15 cellular contexts compared by ENCODE assay signal in the genomic region with DNA sequence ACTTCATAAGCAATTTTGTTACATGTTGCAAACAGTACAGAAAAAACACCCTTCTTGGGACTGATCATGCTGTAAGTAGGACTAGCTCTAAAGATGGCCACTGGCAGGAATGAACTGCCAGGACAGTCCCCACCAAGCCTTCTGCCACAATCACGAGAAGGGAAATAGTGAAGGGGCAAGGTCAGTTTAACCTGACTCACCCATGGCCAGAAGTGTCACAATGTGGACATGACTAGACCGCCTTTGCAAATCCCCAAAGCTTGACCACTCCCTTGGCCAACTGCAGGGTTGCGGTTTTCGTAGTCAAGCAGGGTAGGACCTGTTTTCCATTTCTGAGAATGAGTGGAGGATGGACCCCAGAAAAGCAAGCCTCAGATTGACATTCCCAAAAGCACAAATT. TPM values are rescaled to one million over a fixed set of nuclear protein-coding genes. Genes with fewer than 3 reads are reported as not detected.
DNase-seq lines count a peak whose midpoint lies in the region; ATAC-seq and TF ChIP-seq lines count a peak whose summit lies in the region.
"Had no signal": no experiment of that assay in that cellular context is flagged by ENCODE, and none has a peak within 500 bp of the region (broad histone marks: within the 10 kb centered on the region; RNA-seq: fewer than 3 reads in every experiment).

No MANE protein-coding gene starts in this region.

- H3K4me3 ChIP-seq in lower lobe of right lung (no peak overlapping the region), aorta (ENCODE audit: low read length in 2 of 2) (no peak overlapping the region)

- H3K4me1 ChIP-seq in lower lobe of right lung: peaks cover 21% of the 10 kb centered on the region
- H3K4me1 ChIP-seq in aorta (ENCODE audit: control insufficient read depth in 1 of 2, insufficient read depth in 2 of 2, low read length in 2 of 2): no peaks in the 10 kb centered on the region

- H3K27me3 Mint-ChIP-seq in WTC11 (ENCODE audit: low read depth): no peaks in the 10 kb centered on the region
- H3K27me3 Mint-ChIP-seq: CD4-positive, CD25-positive, alpha-beta regulatory T cell had no signal

- DNase-seq in Right ventricle myocardium superior (no peak), left cardiac atrium (no peak), WTC11 (ENCODE audit: low spot score) (no peak), lower lobe of right lung (peak; percentile 75), aorta (no peak), SIG-M5 treated with dmso at 0.1 percent for 504 hours (lab: John Stamatoyannopoulos, UW; ENCODE audit: unreplicated experiment) (no peak), NAMALWA (ENCODE audit: low spot score) (no peak)
- no peak for DNase-seq in stimulated activated CD4-positive, alpha-beta T cell treated with anti-CD3 and anti-CD28 coated beads, Interleukin-4, amount 100 ng/mL, for 4 hours
- DNase-seq: Calu3; CD4-positive, CD25-positive, alpha-beta regulatory T cell; DMS79 treated with DMSO at 0.1 percent for 48 hours; NCI-H1105 treated with DMSO at 0.1 percent for 48 hours; NCI-H187; NCI-H774 had no signal

- TF ChIP-seq CTCF in WTC11 (IDR thresholded peaks at IDR 0.05) (no peak), lower lobe of right lung (IDR thresholded peaks at IDR 0.05) (no peak)

- intact Hi-C loops in Right ventricle myocardium superior (cut with DNase I): no loop called here
- intact Hi-C loops in left cardiac atrium (cut with DNase I): no loop called here
- intact Hi-C loops in lower lobe of right lung (cut with DNase I): no loop called here
- intact Hi-C loops in aorta (cut with DNase I): no loop called here

- peaks cover 5% of the 10 kb centered on the region for H3K4me1 Mint-ChIP-seq in WTC11

- H3K27ac Mint-ChIP-seq in WTC11: 0 out of 2 replicates have a peak overlapping the region, but pooled peaks have one; percentile 72

- no peaks in the 10 kb centered on the region for H3K9me3 Mint-ChIP-seq in WTC11
- H3K9me3 Mint-ChIP-seq: CD4-positive, CD25-positive, alpha-beta regulatory T cell had no signal

- peaks cover 21% of the 10 kb centered on the region for H3K36me3 Mint-ChIP-seq in WTC11

- H3K36me3 ChIP-seq in lower lobe of right lung (peaks cover 17% of the 10 kb centered on the region), aorta (ENCODE audit: control insufficient read depth in 1 of 2, insufficient read depth in 2 of 2, low read length in 1 of 2) (peaks cover 0 to 3% of the 10 kb centered on the region in 2 donors)

- H3K4me3 Mint-ChIP-seq in WTC11: no peak overlapping the region
- H3K4me3 Mint-ChIP-seq: CD4-positive, CD25-positive, alpha-beta regulatory T cell had no signal

- H3K9me3 ChIP-seq in lower lobe of right lung: no peaks in the 10 kb centered on the region
- H3K9me3 ChIP-seq in aorta (ENCODE audit: control insufficient read depth, low read length): no peaks in the 10 kb centered on the region

- ATAC-seq in Right ventricle myocardium superior (ENCODE audit: poor library complexity): peak; percentile 11
- no peak for ATAC-seq in left cardiac atrium
- ATAC-seq in WTC11: no peak
- ATAC-seq in lower lobe of right lung: peak; percentile 63 to 81
- ATAC-seq in aorta (ENCODE audit: low FRiP score): peak; percentile 9
- ATAC-seq: HCT116 had no signal

- H3K27me3 ChIP-seq in lower lobe of right lung (ENCODE audit: low read depth): no peaks in the 10 kb centered on the region
- no peaks in the 10 kb centered on the region for H3K27me3 ChIP-seq in aorta (ENCODE audit: control insufficient read depth in 1 of 2, insufficient read depth in 2 of 2, low read length in 1 of 2)

- CTCF ChIA-PET in WTC11 (lab: Charles Lee): interaction anchor here (1.2 kb wide), 1 partner anchor 22 kb away, joined by 3 read pairs; no protein-coding TSS in a partner anchor

- H3K27ac ChIP-seq in lower lobe of right lung (peak overlapping the region; percentile 67), aorta (ENCODE audit: low read depth in 1 of 2, low read length in 2 of 2) (no peak overlapping the region)

- 90 to 93% methylated on average over 4 of the region's 4 CpGs for WGBS in aorta, 2 donors

- POLR2A ChIA-PET in WTC11 (lab: Charles Lee): no interaction called here

TF ChIP-seq in WTC11, 78 proteins besides CTCF, POLR2A, EP300 and RAD21:
- TF ChIP-seq JUN (CRISPR knock-in tag; IDR thresholded peaks at IDR 0.05) (no peak), RORB (CRISPR knock-in tag; IDR thresholded peaks at IDR 0.05) (no peak), FOXJ3 (CRISPR knock-in tag; IDR thresholded peaks at IDR 0.05; ENCODE audit: borderline replicate concordance) (no peak), ZBTB21 (CRISPR knock-in tag; IDR thresholded peaks at IDR 0.05; ENCODE audit: borderline replicate concordance) (no peak), MYBL2 (CRISPR knock-in tag; IDR thresholded peaks at IDR 0.05) (no peak), ZNF263 (CRISPR knock-in tag; IDR thresholded peaks at IDR 0.05; ENCODE audit: low read depth) (no peak), ZNF232 (CRISPR knock-in tag; IDR thresholded peaks at IDR 0.05) (no peak), CREM (CRISPR knock-in tag; IDR thresholded peaks at IDR 0.05) (no peak), NR2C2 (CRISPR knock-in tag; IDR thresholded peaks at IDR 0.05) (no peak)
- TF ChIP-seq, protein P1, sequence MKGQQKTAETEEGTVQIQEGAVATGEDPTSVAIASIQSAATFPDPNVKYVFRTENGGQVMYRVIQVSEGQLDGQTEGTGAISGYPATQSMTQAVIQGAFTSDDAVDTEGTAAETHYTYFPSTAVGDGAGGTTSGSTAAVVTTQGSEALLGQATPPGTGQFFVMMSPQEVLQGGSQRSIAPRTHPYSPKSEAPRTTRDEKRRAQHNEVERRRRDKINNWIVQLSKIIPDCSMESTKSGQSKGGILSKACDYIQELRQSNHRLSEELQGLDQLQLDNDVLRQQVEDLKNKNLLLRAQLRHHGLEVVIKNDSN (CRISPR knock-in tag; IDR thresholded peaks at IDR 0.05): no peak
- TF ChIP-seq, protein P2, sequence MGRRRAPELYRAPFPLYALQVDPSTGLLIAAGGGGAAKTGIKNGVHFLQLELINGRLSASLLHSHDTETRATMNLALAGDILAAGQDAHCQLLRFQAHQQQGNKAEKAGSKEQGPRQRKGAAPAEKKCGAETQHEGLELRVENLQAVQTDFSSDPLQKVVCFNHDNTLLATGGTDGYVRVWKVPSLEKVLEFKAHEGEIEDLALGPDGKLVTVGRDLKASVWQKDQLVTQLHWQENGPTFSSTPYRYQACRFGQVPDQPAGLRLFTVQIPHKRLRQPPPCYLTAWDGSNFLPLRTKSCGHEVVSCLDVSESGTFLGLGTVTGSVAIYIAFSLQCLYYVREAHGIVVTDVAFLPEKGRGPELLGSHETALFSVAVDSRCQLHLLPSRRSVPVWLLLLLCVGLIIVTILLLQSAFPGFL (CRISPR knock-in tag; IDR thresholded peaks at IDR 0.05; ENCODE audit: borderline replicate concordance): no peak
- TF ChIP-seq, protein P3, sequence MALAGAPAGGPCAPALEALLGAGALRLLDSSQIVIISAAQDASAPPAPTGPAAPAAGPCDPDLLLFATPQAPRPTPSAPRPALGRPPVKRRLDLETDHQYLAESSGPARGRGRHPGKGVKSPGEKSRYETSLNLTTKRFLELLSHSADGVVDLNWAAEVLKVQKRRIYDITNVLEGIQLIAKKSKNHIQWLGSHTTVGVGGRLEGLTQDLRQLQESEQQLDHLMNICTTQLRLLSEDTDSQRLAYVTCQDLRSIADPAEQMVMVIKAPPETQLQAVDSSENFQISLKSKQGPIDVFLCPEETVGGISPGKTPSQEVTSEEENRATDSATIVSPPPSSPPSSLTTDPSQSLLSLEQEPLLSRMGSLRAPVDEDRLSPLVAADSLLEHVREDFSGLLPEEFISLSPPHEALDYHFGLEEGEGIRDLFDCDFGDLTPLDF (CRISPR knock-in tag; IDR thresholded peaks at IDR 0.05): no peak
- TF ChIP-seq, protein P4, sequence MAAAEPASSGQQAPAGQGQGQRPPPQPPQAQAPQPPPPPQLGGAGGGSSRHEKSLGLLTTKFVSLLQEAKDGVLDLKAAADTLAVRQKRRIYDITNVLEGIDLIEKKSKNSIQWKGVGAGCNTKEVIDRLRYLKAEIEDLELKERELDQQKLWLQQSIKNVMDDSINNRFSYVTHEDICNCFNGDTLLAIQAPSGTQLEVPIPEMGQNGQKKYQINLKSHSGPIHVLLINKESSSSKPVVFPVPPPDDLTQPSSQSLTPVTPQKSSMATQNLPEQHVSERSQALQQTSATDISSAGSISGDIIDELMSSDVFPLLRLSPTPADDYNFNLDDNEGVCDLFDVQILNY (CRISPR knock-in tag; IDR thresholded peaks at IDR 0.05): no peak
- TF ChIP-seq, protein P5, sequence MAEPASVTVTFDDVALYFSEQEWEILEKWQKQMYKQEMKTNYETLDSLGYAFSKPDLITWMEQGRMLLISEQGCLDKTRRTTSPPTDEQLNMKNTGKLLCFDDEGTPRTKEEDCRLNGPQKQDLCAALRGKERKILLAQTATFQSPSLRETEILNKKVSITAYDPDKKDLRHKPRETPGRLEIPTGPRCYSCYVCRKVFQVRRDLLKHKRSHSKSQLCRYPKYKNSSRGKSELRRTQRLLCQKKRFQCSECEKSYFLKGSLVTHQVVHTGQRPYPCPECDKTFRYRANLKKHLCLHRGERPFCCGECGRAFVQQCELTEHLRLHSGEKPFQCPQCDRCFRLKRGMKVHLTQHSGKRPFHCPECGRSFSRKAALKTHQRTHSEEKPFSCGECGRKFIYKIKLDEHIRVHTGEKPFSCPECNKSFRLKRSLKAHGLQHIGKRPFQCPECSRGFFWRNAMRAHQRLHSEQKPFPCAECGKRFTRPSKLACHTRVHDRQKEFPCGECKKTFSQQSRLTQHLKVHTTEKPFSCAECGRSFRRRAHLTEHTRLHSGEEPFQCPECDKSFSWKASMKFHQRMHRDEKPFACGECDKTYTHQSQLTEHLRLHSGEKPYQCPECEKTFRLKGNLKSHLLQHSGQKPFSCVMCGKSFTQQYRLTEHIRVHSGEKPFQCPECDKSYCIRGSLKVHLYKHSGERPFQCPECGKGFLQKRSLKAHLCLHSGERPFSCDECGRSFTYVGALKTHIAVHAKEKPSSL (CRISPR knock-in tag; conservative IDR thresholded peaks at IDR 0.05): no peak
TF ChIP-seq in WTC11: peak in this region for 0.

RNA-seq across cellular contexts. Expression of a gene that starts 19.4 kb away (rescaled TPM):
- total RNA-seq in Right ventricle myocardium superior (8.4 TPM), left cardiac atrium (1 to 10 TPM; 4.9 to 7.6 TPM), WTC11 (2021) (48.2 to 53.5 TPM (median 50.8 TPM) in 3 replicates), lower lobe of right lung (27.5 TPM), aorta (1 to 10 TPM; 5.5 to 8.6 TPM)
- 1 to 10 TPM; 3.0 to 7.0 TPM for polyA plus RNA-seq in aorta

RNA-seq across cellular contexts. Expression of a gene that starts 34.9 kb away (rescaled TPM):
- total RNA-seq in Right ventricle myocardium superior (5.3 TPM), left cardiac atrium (1 to 10 TPM; 2.1 to 6.2 TPM), WTC11 (2021) (7.0 to 8.2 TPM (median 7.6 TPM) in 3 replicates), lower lobe of right lung (15.1 TPM), aorta (1 to 10 TPM; 2.4 to 4.5 TPM)
- 1 to 10 TPM; 1.5 TPM for polyA plus RNA-seq in aorta

RNA-seq across cellular contexts. Expression of a gene that starts 47.2 kb away (rescaled TPM):
- total RNA-seq in Right ventricle myocardium superior (10.9 TPM), left cardiac atrium (10 to 100 TPM in 1 of 2 donors, 1 to 10 TPM in 1; 7.6 to 27.2 TPM), WTC11 (2021) (44.9 to 56.6 TPM (median 45.6 TPM) in 3 replicates), lower lobe of right lung (24.0 TPM), aorta (10 to 100 TPM; 25.1 to 31.9 TPM)
- 10 to 100 TPM in 1 of 2 donors, 1 to 10 TPM in 1; 6.4 to 10.7 TPM for polyA plus RNA-seq in aorta

Comparison
In these comparisons a context has a peak if more than half of its experiments do, and no peak if none do; other contexts are left out.
1. ATAC-seq: peak in Right ventricle myocardium superior (single experiment), lower lobe of right lung (2 of 2) and aorta (single experiment); none in left cardiac atrium (0 of 2) and WTC11 (single experiment).